Comparison of ENCODE assay signal across 18 cellular contexts in genomic region chr13:107941345-107942029, GRCh38.
DNase-seq lines count a peak whose midpoint lies in the region; ATAC-seq, FAIRE-seq and TF ChIP-seq lines count a peak whose summit lies in the region.
"Had no signal": no experiment of that assay in that cellular context is flagged by ENCODE, and none has a peak within 500 bp of the region (broad histone marks: within the 10 kb centered on the region; RNA-seq: fewer than 3 reads in every experiment).

No MANE protein-coding gene starts in this region.

- BruUV-seq in PC-3 (replicated peaks; lab: Mats Ljungman, UMichigan) (no TSS peak), K562 (replicated peaks; lab: Mats Ljungman, UMichigan) (TSS peak; percentile 70)

- no peaks in the 10 kb centered on the region for H3F3A ChIP-seq in PC-3 (ENCODE audit: low read length, unreplicated experiment)
- no peaks in the 10 kb centered on the region for H3F3A ChIP-seq in smooth muscle cell (ENCODE audit: low read depth)

- POLR2A ChIA-PET in PC-3 (lab: Charles Lee; ENCODE audit: unreplicated experiment) = no interaction called here
- POLR2A ChIA-PET in K562 (lab: Yijun Ruan, JAX) = interaction anchor here (0.7 to 4.5 kb wide), 7 partner anchors 11 to 77 kb away, joined by 3 to 28 read pairs (median 5); no protein-coding TSS in a partner anchor

- peaks cover 9% of the 10 kb centered on the region for H3K9me1 ChIP-seq in K562 (ENCODE audit: control insufficient read depth, insufficient read depth, low read length)

- TF ChIP-seq CTCF in PC-3 (conservative IDR thresholded peaks at IDR 0.05; ENCODE audit: low read depth, low read length) (no peak), K562 (IDR thresholded peaks at IDR 0.05 in 2 of 3, conservative IDR thresholded peaks at IDR 0.05 in 1 of 3; ENCODE audit: insufficient read depth in 2 of 3, low read depth in 1 of 3, low read length in 3 of 3) (no peak), kidney (IDR thresholded peaks at IDR 0.05; ENCODE audit: borderline replicate concordance, extremely low read depth, insufficient read depth) (no peak), smooth muscle cell (IDR thresholded peaks at IDR 0.05; ENCODE audit: borderline replicate concordance, insufficient read depth, poor library complexity, severe bottlenecking) (no peak)

- DNase-seq in PC-3 (peak; percentile 46), K562 (ENCODE audit: extremely low read depth in 1 of 4, low spot score in 3 of 4) (peak in 1 of 4 experiments; percentile 55), kidney (peak; percentile 41), smooth muscle cell (lab: John Stamatoyannopoulos, UW; ENCODE audit: unreplicated experiment) (no peak), NOMO-1 treated with dmso at 0.1 percent for 144 hours (lab: John Stamatoyannopoulos, UW; ENCODE audit: unreplicated experiment) (no peak), Ammon's horn (ENCODE audit: low spot score) (no peak), NCI-H2029 (lab: John Stamatoyannopoulos, UW) (no peak)
- DNase-seq: ACHN; C1 segment of cervical spinal cord; CD4-positive, alpha-beta T cell; DMS79; HCEC 1CT; HFFc6 had no signal

- H3K27me3 ChIP-seq in PC-3 (ENCODE audit: low read length) = no peaks in the 10 kb centered on the region
- H3K27me3 ChIP-seq in K562 (ENCODE audit: control insufficient read depth in 2 of 2, insufficient read depth in 2 of 2, low read length in 2 of 2) = no peaks in the 10 kb centered on the region; a peak in 1 of 5 replicates
- H3K27me3 ChIP-seq in smooth muscle cell (ENCODE audit: low read depth) = no peaks in the 10 kb centered on the region

- no peak overlapping the region for H3K27ac ChIP-seq in PC-3 (ENCODE audit: low read length)
- peak overlapping the region; percentile 52 for H3K27ac ChIP-seq in K562 (ENCODE audit: extremely low read depth, low read depth, low read length)
- H3K27ac ChIP-seq in kidney (ENCODE audit: low read depth in 2 of 2, low read length in 2 of 2) = no peak overlapping the region
- H3K27ac ChIP-seq in smooth muscle cell (ENCODE audit: low read depth) = peak overlapping the region; percentile 39

- no peak for TF ChIP-seq POLR2A in K562 (conservative IDR thresholded peaks at IDR 0.05)
- no peak for TF ChIP-seq POLR2A in GM18505 (IDR thresholded peaks at IDR 0.05; ENCODE audit: borderline replicate concordance, extremely low read depth, insufficient read depth, insufficient read length)

- CTCF ChIA-PET in PC-3 (lab: Charles Lee) (no interaction called here), K562 (lab: Yijun Ruan, JAX; ENCODE audit: low intra/inter-chr PET ratio) (no interaction called here)

- H3K79me2 ChIP-seq in PC-3 (ENCODE audit: low read length) (no peaks in the 10 kb centered on the region), K562 (ENCODE audit: control insufficient read depth, insufficient read depth, low read length) (no peaks in the 10 kb centered on the region), smooth muscle cell (ENCODE audit: low read depth) (no peaks in the 10 kb centered on the region)

- TF ChIP-seq RAD21 in K562 (CRISPR knock-in tag; conservative IDR thresholded peaks at IDR 0.05 in 1 of 2, IDR thresholded peaks at IDR 0.05 in 1 of 2) = no peak

- no peak for TF ChIP-seq EP300 in K562 (IDR thresholded peaks at IDR 0.05; ENCODE audit: low read length)

- H4K20me1 ChIP-seq in PC-3 (ENCODE audit: low read length) = no peaks in the 10 kb centered on the region
- H4K20me1 ChIP-seq in K562 (replicated peaks; ENCODE audit: control insufficient read depth, insufficient read depth, low read length) = no peaks in the 10 kb centered on the region
- no peaks in the 10 kb centered on the region for H4K20me1 ChIP-seq in smooth muscle cell (ENCODE audit: low read depth)

- WGBS in K562 (ENCODE audit: insufficient coverage, low coverage, missing lambda C conversion rate) = 25% methylated on average over 2 of the region's 2 CpGs
- WGBS in smooth muscle cell (ENCODE audit: low lambda C conversion rate) = 65% methylated on average over 2 of the region's 2 CpGs

- no peaks in the 10 kb centered on the region for H3K9me2 ChIP-seq in PC-3 (replicated peaks; ENCODE audit: low read length)

- H3K36me3 ChIP-seq in PC-3 (ENCODE audit: low read depth, low read length) (no peaks in the 10 kb centered on the region), K562 (ENCODE audit: control insufficient read depth, insufficient read depth, low read length) (no peaks in the 10 kb centered on the region), kidney (ENCODE audit: control insufficient read depth in 1 of 2, insufficient read depth in 2 of 2, low read length in 2 of 2) (no peaks in the 10 kb centered on the region), smooth muscle cell (ENCODE audit: low read depth) (no peaks in the 10 kb centered on the region)

- no peak overlapping the region for H3K4me3 ChIP-seq in PC-3 (ENCODE audit: low read length)
- H3K4me3 ChIP-seq in K562 = no peak overlapping the region
- H3K4me3 ChIP-seq in kidney (ENCODE audit: low read length in 2 of 2) = no peak overlapping the region
- no peak overlapping the region for H3K4me3 ChIP-seq in smooth muscle cell
- H3K4me3 ChIP-seq: GM12878 had no signal

- H2AFZ ChIP-seq in PC-3 (ENCODE audit: low read length) (no peak overlapping the region), K562 (ENCODE audit: low read depth, low read length) (peak overlapping the region; percentile 82), smooth muscle cell (ENCODE audit: low read depth) (no peak overlapping the region)

- peaks cover 34% of the 10 kb centered on the region for H3K4me1 ChIP-seq in PC-3 (ENCODE audit: insufficient read depth, low read length)
- H3K4me1 ChIP-seq in K562 (replicated peaks in 1 of 2; ENCODE audit: control insufficient read depth in 2 of 2, insufficient read depth in 2 of 2, low read length in 2 of 2) = peaks cover 15 to 31% of the 10 kb centered on the region in 2 experiments
- H3K4me1 ChIP-seq in kidney (ENCODE audit: control insufficient read depth in 1 of 2, insufficient read depth in 1 of 2, low read depth in 1 of 2, low read length in 2 of 2) = no peaks in the 10 kb centered on the region
- no peaks in the 10 kb centered on the region for H3K4me1 ChIP-seq in smooth muscle cell (ENCODE audit: low read depth)

- FAIRE-seq in K562 (lab: Jason Lieb, UNC) = no peak
- no peak for FAIRE-seq in kidney (lab: Jason Lieb, UNC)
- FAIRE-seq: GM12878, GM19239, HepG2, HTR-8/SVneo had no signal

- intact Hi-C loops in PC-3 (cut with micrococcal nuclease) (no loop called here), K562 (cut with micrococcal nuclease) (loop anchor here (1.0 to 5.0 kb wide), 5 partner anchors 31 to 74 kb away; a partner anchor contains a TSS), kidney (cut with DNase I) (no loop called here)

- H3K9ac ChIP-seq in PC-3 (ENCODE audit: low read length) (no peak overlapping the region), K562 (ENCODE audit: insufficient read depth in 1 of 2, low read depth in 2 of 2, low read length in 2 of 2) (peak overlapping the region; percentile 14 to 40; a peak in 3 of 4 replicates), kidney (ENCODE audit: low read length in 2 of 2) (no peak overlapping the region), smooth muscle cell (ENCODE audit: low read depth) (no peak overlapping the region)

- ATAC-seq in PC-3 (peak; percentile 22; the same call in 1 of the 2 replicates), K562 (peak; percentile 64), GM18505 (IDR thresholded peaks at IDR 0.05; ENCODE audit: unreplicated experiment) (no peak)
- ATAC-seq: GM12878, HepG2 had no signal

- in situ Hi-C loops in K562 (cut with MboI) = no loop called here

- no peak overlapping the region; the same call in 1 of the 2 replicates for H3K4me2 ChIP-seq in PC-3 (ENCODE audit: low read length)
- peak overlapping the region; percentile 68 for H3K4me2 ChIP-seq in K562 (ENCODE audit: insufficient read depth, low read length)
- no peak overlapping the region for H3K4me2 ChIP-seq in smooth muscle cell

- H3K9me3 ChIP-seq in PC-3 (ENCODE audit: low read length) = no peaks in the 10 kb centered on the region
- peaks cover 6% of the 10 kb centered on the region; the same call in 1 of the 2 replicates for H3K9me3 ChIP-seq in K562 (replicated peaks; ENCODE audit: control insufficient read depth, insufficient read depth, low read depth, low read length)
- H3K9me3 ChIP-seq in kidney (ENCODE audit: control insufficient read depth in 1 of 2, low read length in 2 of 2) = peaks cover 0 to 2% of the 10 kb centered on the region in 2 donors
- H3K9me3 ChIP-seq in smooth muscle cell (replicated peaks; ENCODE audit: low read depth) = no peaks in the 10 kb centered on the region

TF ChIP-seq in K562, 482 proteins besides CTCF, POLR2A, EP300 and RAD21 (continues in another document):
- TF ChIP-seq TCF3 (CRISPR knock-in tag; IDR thresholded peaks at IDR 0.05) (no peak), FOXK1 (CRISPR knock-in tag; IDR thresholded peaks at IDR 0.05; ENCODE audit: borderline replicate concordance) (no peak), HSF4 (CRISPR knock-in tag; IDR thresholded peaks at IDR 0.05; ENCODE audit: borderline replicate concordance) (no peak), SRSF9 (IDR thresholded peaks at IDR 0.05; ENCODE audit: borderline replicate concordance, low read depth, low read length) (no peak), ETS1 (conservative IDR thresholded peaks at IDR 0.05; ENCODE audit: control insufficient read depth, low read depth, low read length) (no peak), ZSCAN29 (IDR thresholded peaks at IDR 0.05) (no peak), ZBTB9 (CRISPR knock-in tag; IDR thresholded peaks at IDR 0.05) (no peak), DMBX1 (CRISPR knock-in tag; IDR thresholded peaks at IDR 0.05; ENCODE audit: borderline replicate concordance) (no peak), ZNF589 (CRISPR knock-in tag; IDR thresholded peaks at IDR 0.05; ENCODE audit: low read depth) (no peak)

Comparison
In these comparisons a context has a peak if more than half of its experiments do, and no peak if none do; other contexts are left out.
1. DNase-seq: peak in PC-3 (single experiment) and kidney (single experiment); none in smooth muscle cell (single experiment), NOMO-1 treated with dmso at 0.1 percent for 144 hours (single experiment), Ammon's horn (single experiment) and NCI-H2029 (single experiment).
2. H3K27ac ChIP-seq: peak in K562 (single experiment) and smooth muscle cell (single experiment); none in PC-3 (single experiment) and kidney (0 of 2).
3. H3K9ac ChIP-seq: peak in K562 (2 of 2); none in PC-3 (single experiment), kidney (0 of 2) and smooth muscle cell (single experiment).